9 cellular contexts compared by ENCODE assay signal in genomic region chr1:180229483-180230415, GRCh38. TPM values are rescaled to one million over a fixed set of nuclear protein-coding genes. Genes with fewer than 3 reads are reported as not detected.
DNase-seq lines count a peak whose midpoint lies in the region; ATAC-seq, FAIRE-seq and TF ChIP-seq lines count a peak whose summit lies in the region.
"Had no signal": no experiment of that assay in that cellular context is flagged by ENCODE, and none has a peak within 500 bp of the region (broad histone marks: within the 10 kb centered on the region; RNA-seq: fewer than 3 reads in every experiment).

LHX4 (plus strand) TSS chr1:180230264; CDS start chr1:180230530, 266 bp downstream.

- FAIRE-seq in RCC 7860 (lab: Jason Lieb, UNC): no peak
- FAIRE-seq: G401.6 had no signal

- TF ChIP-seq CTCF in breast epithelium (IDR thresholded peaks at IDR 0.05): no peak

- intact Hi-C loops in breast epithelium (cut with DNase I; ENCODE audit: low total_unique reads): no loop called here
- intact Hi-C loops in left colon (cut with DNase I, micrococcal nuclease): no loop called here

- H3K9me3 ChIP-seq in breast epithelium (no peaks in the 10 kb centered on the region), stomach smooth muscle (ENCODE audit: control insufficient read depth in 2 of 2, low read length in 2 of 2) (no peaks in the 10 kb centered on the region)

- H3K27ac ChIP-seq in breast epithelium (no peak within 1 kb of the TSS), stomach smooth muscle (ENCODE audit: low read length) (no peak within 1 kb of the TSS)

- H3K4me1 ChIP-seq in breast epithelium: peaks cover 16 to 24% of the 10 kb centered on the region in 2 donors
- peaks cover 39% of the 10 kb centered on the region for H3K4me1 ChIP-seq in stomach smooth muscle (ENCODE audit: control insufficient read depth, insufficient read depth, low read length)

- H3K9ac ChIP-seq in stomach smooth muscle (ENCODE audit: low read length in 2 of 2): no peak within 1 kb of the TSS

- DNase-seq in NOMO-1 (lab: John Stamatoyannopoulos, UW; ENCODE audit: unreplicated experiment in 2 of 2) (peak; percentile 22 to 28), NOMO-1 treated with dmso at 0.1 percent for 144 hours (lab: John Stamatoyannopoulos, UW; ENCODE audit: unreplicated experiment) (no peak), RCC 7860 (ENCODE audit: low spot score) (peak; percentile 44), breast epithelium (ENCODE audit: low spot score in 2 of 2) (no peak), left colon (peak in 1 of 2 donors; percentile 37)
- DNase-seq in effector CD8-positive, alpha-beta T cell (lab: John Stamatoyannopoulos, UW): no peak

- H3K4me3 ChIP-seq in breast epithelium (peak within 1 kb of the TSS; percentile 50 to 72 (median 52)), stomach smooth muscle (ENCODE audit: low read length in 2 of 2) (peak within 1 kb of the TSS; percentile 60 to 72)

- TF ChIP-seq POLR2A in breast epithelium (IDR thresholded peaks at IDR 0.05): no peak

- H3K36me3 ChIP-seq in breast epithelium (no peaks in the 10 kb centered on the region), stomach smooth muscle (ENCODE audit: control insufficient read depth in 2 of 2, insufficient read depth in 2 of 2, low read length in 2 of 2) (no peaks in the 10 kb centered on the region)

- H3K27me3 ChIP-seq in breast epithelium (peaks cover 14 to 94% of the 10 kb centered on the region in 2 donors), stomach smooth muscle (ENCODE audit: control insufficient read depth in 1 of 2, insufficient read depth in 2 of 2, low read length in 2 of 2) (peaks cover 64 to 78% of the 10 kb centered on the region in 2 donors)

- ATAC-seq in HG03571 (IDR thresholded peaks at IDR 0.05; ENCODE audit: unreplicated experiment) (peak; percentile 45), left colon (peak; percentile 53)

RNA-seq across cellular contexts. Expression of gene LHX4, which starts in this region (rescaled TPM):
- total RNA-seq in breast epithelium: not detected
- total RNA-seq in left colon: 1 to 10 TPM in 1 of 2 donors, under 1 TPM in 1; 0.58 to 1.7 TPM

Comparison
In these comparisons a context has a peak if more than half of its experiments do, and no peak if none do; other contexts are left out.
1. DNase-seq: peak in NOMO-1 (2 of 2) and RCC 7860 (single experiment); none in NOMO-1 treated with dmso at 0.1 percent for 144 hours (single experiment), breast epithelium (0 of 2) and effector CD8-positive, alpha-beta T cell (single experiment).